8 cellular contexts compared by ENCODE assay signal in genomic region chr3:195634426-195635261, GRCh38. TPM values are rescaled to one million over a fixed set of nuclear protein-coding genes. Genes with fewer than 3 reads are reported as not detected.
DNase-seq lines count a peak whose midpoint lies in the region; ATAC-seq and TF ChIP-seq lines count a peak whose summit lies in the region.
"Not testable (repeated sequence)": the region's sequence is repeated elsewhere in the genome, so short reads cannot be mapped to it uniquely, and the experiment has no call there.

No MANE protein-coding gene starts in this region.

- peak; percentile 88 for DNase-seq in activated CD8-positive, alpha-beta T cell treated with anti-CD3 and anti-CD28 coated beads for 36 hours
- DNase-seq in choroid plexus epithelial cell (ENCODE audit: low read depth); left lobe of liver (ENCODE audit: low spot score): not testable (repeated sequence)

- H3K9me3 Mint-ChIP-seq in activated CD8-positive, alpha-beta T cell treated with anti-CD3 and anti-CD28 coated beads for 36 hours: not testable (repeated sequence)

- CTCF ChIA-PET in activated CD8-positive, alpha-beta T cell treated with anti-CD3 and anti-CD28 coated beads for 36 hours (lab: Charles Lee): not testable (repeated sequence)

- H3K4me1 Mint-ChIP-seq in activated CD8-positive, alpha-beta T cell treated with anti-CD3 and anti-CD28 coated beads for 36 hours (ENCODE audit: low read depth): peaks cover 26% of the 10 kb centered on the region

- not testable (repeated sequence) for H2AFZ ChIP-seq in ACC112 (ENCODE audit: low read length, unreplicated experiment)

- not testable (repeated sequence) for H3K27ac Mint-ChIP-seq in activated CD8-positive, alpha-beta T cell treated with anti-CD3 and anti-CD28 coated beads for 36 hours

- peak; percentile 93 for ATAC-seq in GM19043 (IDR thresholded peaks at IDR 0.05; ENCODE audit: low read depth, unreplicated experiment)
- peak; percentile 98 for ATAC-seq in HG02759 (IDR thresholded peaks at IDR 0.05; ENCODE audit: unreplicated experiment)
- peak; percentile 88 for ATAC-seq in activated CD8-positive, alpha-beta T cell treated with anti-CD3 and anti-CD28 coated beads for 36 hours
- peak; percentile 98 for ATAC-seq in left lobe of liver

- TF ChIP-seq CTCF in activated CD8-positive, alpha-beta T cell treated with anti-CD3 and anti-CD28 coated beads for 36 hours (IDR thresholded peaks at IDR 0.05); choroid plexus epithelial cell (conservative IDR thresholded peaks at IDR 0.05; ENCODE audit: low read depth, low read length): not testable (repeated sequence)

- H3K27ac ChIP-seq in ACC112 (ENCODE audit: low read depth, low read length); HUES6 (ENCODE audit: low read depth, low read length): not testable (repeated sequence)
- H3K27ac ChIP-seq in skin epidermis: peak overlapping the region in 12 of 21 experiments; percentile 19 to 80 (median 66)

- intact Hi-C loops in activated CD8-positive, alpha-beta T cell treated with anti-CD3 and anti-CD28 coated beads for 36 hours (cut with micrococcal nuclease): not testable (repeated sequence)

- peak overlapping the region; percentile 12 for H3K4me3 Mint-ChIP-seq in activated CD8-positive, alpha-beta T cell treated with anti-CD3 and anti-CD28 coated beads for 36 hours

- not testable (repeated sequence) for H3K27me3 ChIP-seq in ACC112 (ENCODE audit: insufficient read depth, low read length); HUES6 (ENCODE audit: control insufficient read depth, insufficient read depth, low read length)

- H3K36me3 Mint-ChIP-seq in activated CD8-positive, alpha-beta T cell treated with anti-CD3 and anti-CD28 coated beads for 36 hours (ENCODE audit: low read depth): not testable (repeated sequence)

- not testable (repeated sequence) for H3K27me3 Mint-ChIP-seq in activated CD8-positive, alpha-beta T cell treated with anti-CD3 and anti-CD28 coated beads for 36 hours

- POLR2A ChIA-PET in activated CD8-positive, alpha-beta T cell treated with anti-CD3 and anti-CD28 coated beads for 36 hours (lab: Charles Lee): not testable (repeated sequence)

- H3K36me3 ChIP-seq in ACC112 (ENCODE audit: insufficient read depth, low read length); HUES6 (ENCODE audit: control insufficient read depth, insufficient read depth, low read length): not testable (repeated sequence)

- peak overlapping the region; percentile 39 for H3K9ac ChIP-seq in HUES6 (ENCODE audit: low read length)

- H3K4me1 ChIP-seq in ACC112 (ENCODE audit: control insufficient read depth, insufficient read depth, low read length, unreplicated experiment); HUES6 (ENCODE audit: control insufficient read depth, insufficient read depth, low read length): not testable (repeated sequence)

- not testable (repeated sequence) for H3K9me3 ChIP-seq in HUES6 (ENCODE audit: control insufficient read depth, insufficient read depth, low read depth, low read length)

- not testable (repeated sequence) for H3K79me2 ChIP-seq in ACC112 (ENCODE audit: control insufficient read depth, insufficient read depth, low read length, unreplicated experiment)

- H3K4me3 ChIP-seq in ACC112 (ENCODE audit: low read depth, low read length) (peak overlapping the region; percentile 79), HUES6 (ENCODE audit: low read depth, low read length) (peak overlapping the region; percentile 58), choroid plexus epithelial cell (ENCODE audit: low read depth, low read length) (peak overlapping the region; percentile 43), skin epidermis (peak overlapping the region; percentile 29 to 53 (median 42))

RNA-seq across cellular contexts. Expression of gene APOD, which starts 50.9 kb away (rescaled TPM):
- not detected for total RNA-seq in activated CD8-positive, alpha-beta T cell treated with anti-CD3 and anti-CD28 coated beads for 36 hours
- 0.25 TPM for total RNA-seq in left lobe of liver
